ENCODE assay signal across 8 cellular contexts in the genomic region with DNA sequence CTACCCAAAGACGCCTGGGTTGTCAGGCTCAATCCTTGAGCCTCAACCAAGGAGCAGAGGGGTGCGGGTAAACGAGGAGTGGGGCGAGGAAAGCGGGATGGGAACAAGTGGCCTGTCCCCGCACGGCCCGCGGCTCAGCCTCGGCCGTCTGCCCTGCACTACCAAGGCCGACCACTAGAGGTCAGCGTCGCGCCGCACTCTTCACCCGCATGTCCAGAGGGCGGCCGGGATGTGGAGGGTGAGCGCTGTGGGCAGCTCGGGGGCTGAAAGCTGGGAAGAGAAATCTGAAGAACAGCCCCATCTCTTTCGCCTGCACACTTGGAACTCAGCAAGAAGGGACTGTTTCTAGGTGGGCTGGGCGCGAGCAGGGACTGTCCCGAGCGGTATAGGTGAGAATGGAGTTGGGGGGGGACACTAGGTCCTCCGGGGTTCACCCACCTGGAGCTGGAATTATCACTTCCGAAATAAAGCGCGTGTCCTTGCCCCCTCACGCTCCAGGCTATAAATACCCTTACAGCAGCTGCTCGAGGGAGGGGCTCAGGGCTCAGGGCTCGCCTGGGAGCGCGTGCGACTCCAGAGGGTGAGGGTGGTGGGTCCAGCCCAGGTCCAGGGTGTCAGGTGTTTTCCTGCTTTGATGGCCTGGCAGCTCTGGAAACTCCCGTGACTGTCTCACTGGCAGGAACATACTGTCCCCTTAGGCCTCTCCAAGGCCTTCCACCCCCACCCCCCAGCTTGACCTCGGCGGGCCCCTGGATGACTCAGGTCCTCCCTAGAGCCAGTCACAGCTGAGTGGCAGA. TPM values are rescaled to one million over a fixed set of nuclear protein-coding genes. Genes with fewer than 3 reads are reported as not detected.
DNase-seq lines count a peak whose midpoint lies in the region; ATAC-seq and TF ChIP-seq lines count a peak whose summit lies in the region.

No MANE protein-coding gene starts in this region.

- H3K4me3 Mint-ChIP-seq in activated naive CD8-positive, alpha-beta T cell treated with anti-CD3 and anti-CD28 coated beads, Interleukin-2, amount 50 U/mL, for 24 hours: peak overlapping the region; percentile 87

- no peaks in the 10 kb centered on the region for H3K36me3 ChIP-seq in SU-DHL-6 (ENCODE audit: low read length)
- H3K36me3 ChIP-seq in trophoblast cell (ENCODE audit: control insufficient read depth in 1 of 2, insufficient read depth in 2 of 2, low read length in 2 of 2): no peaks in the 10 kb centered on the region
- H3K36me3 ChIP-seq in tibial artery: no peaks in the 10 kb centered on the region

- no peak overlapping the region for H2BK12ac ChIP-seq in trophoblast cell (ENCODE audit: low read length)

- H3K4me3 ChIP-seq in SU-DHL-6 (ENCODE audit: insufficient read depth, low read length, poor library complexity, severe bottlenecking) (peak overlapping the region; percentile 90), trophoblast cell (ENCODE audit: low read depth, low read length) (peak overlapping the region; percentile 81), tibial artery (peak overlapping the region; percentile 70 to 81)

- H3K14ac ChIP-seq in trophoblast cell (ENCODE audit: low read length): no peak overlapping the region

- no peak overlapping the region for H4K91ac ChIP-seq in trophoblast cell (ENCODE audit: low read depth, low read length)

- H3K9me2 ChIP-seq in SU-DHL-6 (replicated peaks; ENCODE audit: insufficient read depth, low read length): no peaks in the 10 kb centered on the region

- no peak overlapping the region for H2BK120ac ChIP-seq in trophoblast cell (ENCODE audit: insufficient read depth, low read length, poor library complexity)

- H3K79me1 ChIP-seq in trophoblast cell (ENCODE audit: low read length): peaks cover 2% of the 10 kb centered on the region

- no peaks in the 10 kb centered on the region for H3K36me3 Mint-ChIP-seq in activated naive CD8-positive, alpha-beta T cell treated with anti-CD3 and anti-CD28 coated beads, Interleukin-2, amount 50 U/mL, for 24 hours (ENCODE audit: low read depth)

- H2AFZ ChIP-seq in SU-DHL-6 (ENCODE audit: low read depth, low read length, severe bottlenecking): peak overlapping the region; percentile 97
- peak overlapping the region; percentile 57 for H2AFZ ChIP-seq in trophoblast cell (ENCODE audit: insufficient read depth, low read length, poor library complexity)

- peaks cover 19% of the 10 kb centered on the region for H3K4me1 Mint-ChIP-seq in activated naive CD8-positive, alpha-beta T cell treated with anti-CD3 and anti-CD28 coated beads, Interleukin-2, amount 50 U/mL, for 24 hours

- no peaks in the 10 kb centered on the region for H3K27me3 ChIP-seq in SU-DHL-6 (ENCODE audit: low read length)
- no peaks in the 10 kb centered on the region for H3K27me3 ChIP-seq in trophoblast cell (ENCODE audit: insufficient read depth, low read length)
- peaks cover 0 to 22% of the 10 kb centered on the region in 2 donors for H3K27me3 ChIP-seq in tibial artery

- H3K27ac Mint-ChIP-seq in activated naive CD8-positive, alpha-beta T cell treated with anti-CD3 and anti-CD28 coated beads, Interleukin-2, amount 50 U/mL, for 24 hours: peak overlapping the region; percentile 75

- H3F3A ChIP-seq in SU-DHL-6 (ENCODE audit: insufficient read depth): no peaks in the 10 kb centered on the region

- DNase-seq in EH (ENCODE audit: low read depth) (peak; percentile 73), cardiac septum (ENCODE audit: low spot score) (peak; percentile 93), trophoblast cell (peak; percentile 77 to 94), tibial artery (peak; percentile 75 to 85)
- DNase-seq in activated naive CD8-positive, alpha-beta T cell treated with anti-CD3 and anti-CD28 coated beads, Interleukin-2, amount 50 U/mL, for 24 hours: peak; percentile 86

- no peak overlapping the region for H3K18ac ChIP-seq in trophoblast cell (ENCODE audit: low read length)

- WGBS in trophoblast cell (ENCODE audit: extremely low coverage, insufficient coverage, insufficient read length): no CpG with 5 or more reads among the region's 39 CpGs

- no peaks in the 10 kb centered on the region for H3K9me3 Mint-ChIP-seq in activated naive CD8-positive, alpha-beta T cell treated with anti-CD3 and anti-CD28 coated beads, Interleukin-2, amount 50 U/mL, for 24 hours

- H3K4ac ChIP-seq in trophoblast cell (ENCODE audit: low read depth, low read length): no peak overlapping the region

- H4K8ac ChIP-seq in trophoblast cell (ENCODE audit: low read depth, low read length): peak overlapping the region; percentile 64

- peak overlapping the region; percentile 77 for H3K9ac ChIP-seq in SU-DHL-6 (ENCODE audit: low read length)
- peak overlapping the region; percentile 15 for H3K9ac ChIP-seq in trophoblast cell (ENCODE audit: low read length)

- H4K20me1 ChIP-seq in SU-DHL-6 (ENCODE audit: low read depth, low read length): no peaks in the 10 kb centered on the region

- no peaks in the 10 kb centered on the region for H3K79me2 ChIP-seq in SU-DHL-6 (ENCODE audit: insufficient read depth, low read length)
- H3K79me2 ChIP-seq in trophoblast cell (ENCODE audit: control insufficient read depth, insufficient read depth, low read length, poor library complexity): no peaks in the 10 kb centered on the region

- H4K12ac ChIP-seq in trophoblast cell (ENCODE audit: low read depth, low read length): no peak overlapping the region

- peak; percentile 56 for ATAC-seq in GM21619 (IDR thresholded peaks at IDR 0.05; ENCODE audit: unreplicated experiment)
- peak; percentile 72 for ATAC-seq in activated naive CD8-positive, alpha-beta T cell treated with anti-CD3 and anti-CD28 coated beads, Interleukin-2, amount 50 U/mL, for 24 hours

- TF ChIP-seq CTCF in SU-DHL-6 (IDR thresholded peaks at IDR 0.05; ENCODE audit: insufficient read depth, low read length, poor library complexity, severe bottlenecking): peak; percentile 93
- peak; percentile 99 to 100 for TF ChIP-seq CTCF in tibial artery (IDR thresholded peaks at IDR 0.05)

- H3K23ac ChIP-seq in trophoblast cell (ENCODE audit: low read length): no peak overlapping the region

- H3K9me3 ChIP-seq in SU-DHL-6 (ENCODE audit: insufficient read depth, low read length): no peaks in the 10 kb centered on the region
- H3K9me3 ChIP-seq in trophoblast cell (ENCODE audit: insufficient read depth, low read depth, low read length): no peaks in the 10 kb centered on the region
- H3K9me3 ChIP-seq in tibial artery: no peaks in the 10 kb centered on the region

- TF ChIP-seq EP300 in Ishikawa (IDR thresholded peaks at IDR 0.05; ENCODE audit: borderline replicate concordance): no peak

- peak; percentile 91 for TF ChIP-seq RAD21 in Ishikawa (IDR thresholded peaks at IDR 0.05; ENCODE audit: low read depth)

- H3K27me3 Mint-ChIP-seq in activated naive CD8-positive, alpha-beta T cell treated with anti-CD3 and anti-CD28 coated beads, Interleukin-2, amount 50 U/mL, for 24 hours: peaks cover 14% of the 10 kb centered on the region

- no peak overlapping the region for H2AK5ac ChIP-seq in trophoblast cell (ENCODE audit: low read length)

- H3K4me2 ChIP-seq in SU-DHL-6 (ENCODE audit: low read depth, low read length, poor library complexity, severe bottlenecking) (peak overlapping the region; percentile 85), trophoblast cell (ENCODE audit: low read length) (peak overlapping the region; percentile 100)

- H3K4me1 ChIP-seq in trophoblast cell (ENCODE audit: control insufficient read depth in 1 of 2, insufficient read depth in 2 of 2, low read length in 2 of 2) (peaks cover 14 to 16% of the 10 kb centered on the region in 2 experiments), tibial artery (peaks cover 0 to 15% (median 10%) of the 10 kb centered on the region in 4 donors)

- no peak overlapping the region for H2BK5ac ChIP-seq in trophoblast cell (ENCODE audit: low read depth, low read length, poor library complexity)

- intact Hi-C loops in cardiac septum (cut with DNase I) (loop anchor here (2.0 to 10.0 kb wide), 6 partner anchors 59 to 379 kb away; partner anchors contain the start of genes CEP85, LIN28A and PDIK1L), tibial artery (cut with DNase I; ENCODE audit: low total_unique reads) (loop anchor here (5.0 kb wide), 1 partner anchor 106 kb away; no protein-coding TSS in a partner anchor)

- peak overlapping the region; percentile 67; the same call in 1 of the 2 replicates for H3K27ac ChIP-seq in SU-DHL-6 (ENCODE audit: low read depth, low read length)
- no peak overlapping the region for H3K27ac ChIP-seq in trophoblast cell (ENCODE audit: low read depth, low read length)
- peak overlapping the region; percentile 51 to 80 for H3K27ac ChIP-seq in tibial artery

TF ChIP-seq in Ishikawa, 13 proteins besides CTCF, POLR2A, EP300 and RAD21 (continues in another document):
- TF ChIP-seq ZBTB7A (IDR thresholded peaks at IDR 0.05; ENCODE audit: low read depth): no peak
- no peak for TF ChIP-seq FOXM1 (IDR thresholded peaks at IDR 0.05; ENCODE audit: borderline replicate concordance, low read depth)
- no peak for TF ChIP-seq TAF1 (IDR thresholded peaks at IDR 0.05; ENCODE audit: low read depth)
- no peak for TF ChIP-seq USF1 (IDR thresholded peaks at IDR 0.05)
- no peak for TF ChIP-seq NFIC (IDR thresholded peaks at IDR 0.05)

RNA-seq across cellular contexts. Expression of gene SLC30A2, which starts 9.8 kb away (rescaled TPM):
- total RNA-seq in cardiac septum: 5.0 TPM
- polyA plus RNA-seq in trophoblast cell (2013): 13.6 and 15.5 TPM in 2 replicates

RNA-seq across cellular contexts. Expression of gene EXTL1, which starts 14.6 kb away (rescaled TPM):
- 9.2 TPM for total RNA-seq in cardiac septum
- 0.29 and 0.34 TPM in 2 replicates for polyA plus RNA-seq in trophoblast cell (2013)

RNA-seq across cellular contexts. Expression of gene TRIM63, which starts 31.3 kb away (rescaled TPM):
- 123 TPM for total RNA-seq in cardiac septum
- polyA plus RNA-seq in trophoblast cell (2013): 0.44 and 0.53 TPM in 2 replicates

RNA-seq across cellular contexts. Expression of gene PAFAH2, which starts 38.3 kb away (rescaled TPM):
- 18.5 TPM for total RNA-seq in cardiac septum
- 6.7 and 7.0 TPM in 2 replicates for polyA plus RNA-seq in trophoblast cell (2013)
